ENCODE assay signal across 1 cellular context in the genomic region with DNA sequence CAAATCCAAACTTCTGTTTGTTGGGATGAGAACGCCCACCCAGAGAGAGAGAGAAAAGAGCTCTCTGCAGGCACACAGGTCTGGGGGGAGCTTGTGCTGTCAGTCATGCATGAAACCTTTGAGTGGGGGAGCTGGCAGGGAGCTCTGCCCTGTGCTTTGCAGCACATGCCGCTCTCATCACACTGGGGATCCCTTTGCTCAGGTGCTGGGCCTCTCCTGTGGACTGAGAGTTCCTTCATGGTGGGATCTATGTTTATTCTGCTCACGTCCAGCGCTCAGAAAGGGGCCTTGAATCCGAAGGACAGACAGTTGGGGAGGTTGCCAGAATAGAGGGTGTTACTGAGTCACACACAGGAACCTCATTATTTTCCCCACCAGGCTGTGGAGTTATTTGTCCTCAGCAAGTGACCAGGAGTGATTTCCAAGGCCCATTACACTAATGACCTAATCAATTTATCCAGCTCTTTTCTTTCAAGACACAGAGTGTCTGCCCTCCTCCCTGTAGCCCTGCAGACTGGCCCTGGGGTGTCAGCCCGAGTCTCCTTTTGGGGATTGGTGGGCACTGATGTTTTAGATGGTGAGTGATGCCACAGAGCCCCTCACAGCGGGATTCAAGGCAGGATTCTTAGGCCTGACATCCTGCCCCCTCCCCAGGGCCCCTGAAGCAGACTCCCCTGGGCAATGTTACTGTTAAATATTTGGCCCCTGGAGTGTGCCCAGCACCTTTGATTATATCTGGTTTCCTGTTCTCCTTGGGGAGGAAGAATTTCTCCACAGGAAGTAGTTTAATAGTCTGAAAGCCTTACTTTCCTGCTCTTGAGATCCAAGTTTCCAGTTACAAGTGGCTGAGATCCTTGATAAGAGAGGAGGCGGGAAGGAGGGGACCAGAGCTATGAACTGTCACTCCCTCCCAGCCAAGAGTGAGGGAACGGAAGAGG.
TF ChIP-seq lines count a peak whose summit lies in the region.

No MANE protein-coding gene starts in this region.

TF ChIP-seq in SK-N-SH, 30 proteins besides CTCF, POLR2A, EP300 and RAD21 (continued from another document):
- peak; percentile 34 for TF ChIP-seq NFIC (IDR thresholded peaks at IDR 0.05; ENCODE audit: borderline replicate concordance)
TF ChIP-seq in SK-N-SH: peak in this region for 6.
